1 cellular context compared by ENCODE assay signal in genomic region chr17:75980188-75981018, GRCh38.
TF ChIP-seq lines count a peak whose summit lies in the region.

No MANE protein-coding gene starts in this region.

TF ChIP-seq in SK-N-SH, 30 proteins besides CTCF, POLR2A, EP300 and RAD21:
- TF ChIP-seq, protein P1, sequence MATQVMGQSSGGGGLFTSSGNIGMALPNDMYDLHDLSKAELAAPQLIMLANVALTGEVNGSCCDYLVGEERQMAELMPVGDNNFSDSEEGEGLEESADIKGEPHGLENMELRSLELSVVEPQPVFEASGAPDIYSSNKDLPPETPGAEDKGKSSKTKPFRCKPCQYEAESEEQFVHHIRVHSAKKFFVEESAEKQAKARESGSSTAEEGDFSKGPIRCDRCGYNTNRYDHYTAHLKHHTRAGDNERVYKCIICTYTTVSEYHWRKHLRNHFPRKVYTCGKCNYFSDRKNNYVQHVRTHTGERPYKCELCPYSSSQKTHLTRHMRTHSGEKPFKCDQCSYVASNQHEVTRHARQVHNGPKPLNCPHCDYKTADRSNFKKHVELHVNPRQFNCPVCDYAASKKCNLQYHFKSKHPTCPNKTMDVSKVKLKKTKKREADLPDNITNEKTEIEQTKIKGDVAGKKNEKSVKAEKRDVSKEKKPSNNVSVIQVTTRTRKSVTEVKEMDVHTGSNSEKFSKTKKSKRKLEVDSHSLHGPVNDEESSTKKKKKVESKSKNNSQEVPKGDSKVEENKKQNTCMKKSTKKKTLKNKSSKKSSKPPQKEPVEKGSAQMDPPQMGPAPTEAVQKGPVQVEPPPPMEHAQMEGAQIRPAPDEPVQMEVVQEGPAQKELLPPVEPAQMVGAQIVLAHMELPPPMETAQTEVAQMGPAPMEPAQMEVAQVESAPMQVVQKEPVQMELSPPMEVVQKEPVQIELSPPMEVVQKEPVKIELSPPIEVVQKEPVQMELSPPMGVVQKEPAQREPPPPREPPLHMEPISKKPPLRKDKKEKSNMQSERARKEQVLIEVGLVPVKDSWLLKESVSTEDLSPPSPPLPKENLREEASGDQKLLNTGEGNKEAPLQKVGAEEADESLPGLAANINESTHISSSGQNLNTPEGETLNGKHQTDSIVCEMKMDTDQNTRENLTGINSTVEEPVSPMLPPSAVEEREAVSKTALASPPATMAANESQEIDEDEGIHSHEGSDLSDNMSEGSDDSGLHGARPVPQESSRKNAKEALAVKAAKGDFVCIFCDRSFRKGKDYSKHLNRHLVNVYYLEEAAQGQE (IDR thresholded peaks at IDR 0.05; ENCODE audit: low read depth, low read length): no peak
- no peak for TF ChIP-seq TAF1 (IDR thresholded peaks at IDR 0.05; ENCODE audit: borderline replicate concordance, low read depth, low read length)
- TF ChIP-seq USF2 (IDR thresholded peaks at IDR 0.05; ENCODE audit: borderline replicate concordance, low read depth, low read length): no peak
- no peak for TF ChIP-seq FOSL2 (IDR thresholded peaks at IDR 0.05; ENCODE audit: borderline replicate concordance, low read depth)
- TF ChIP-seq, protein P2, sequence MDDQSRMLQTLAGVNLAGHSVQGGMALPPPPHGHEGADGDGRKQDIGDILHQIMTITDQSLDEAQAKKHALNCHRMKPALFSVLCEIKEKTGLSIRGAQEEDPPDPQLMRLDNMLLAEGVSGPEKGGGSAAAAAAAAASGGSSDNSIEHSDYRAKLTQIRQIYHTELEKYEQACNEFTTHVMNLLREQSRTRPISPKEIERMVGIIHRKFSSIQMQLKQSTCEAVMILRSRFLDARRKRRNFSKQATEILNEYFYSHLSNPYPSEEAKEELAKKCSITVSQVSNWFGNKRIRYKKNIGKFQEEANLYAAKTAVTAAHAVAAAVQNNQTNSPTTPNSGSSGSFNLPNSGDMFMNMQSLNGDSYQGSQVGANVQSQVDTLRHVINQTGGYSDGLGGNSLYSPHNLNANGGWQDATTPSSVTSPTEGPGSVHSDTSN (IDR thresholded peaks at IDR 0.05): no peak
- TF ChIP-seq MEF2A (IDR thresholded peaks at IDR 0.05; ENCODE audit: borderline replicate concordance, low read depth): no peak
- no peak for TF ChIP-seq FOXJ3 (CRISPR knock-in tag; IDR thresholded peaks at IDR 0.05)
- TF ChIP-seq FOXM1 (IDR thresholded peaks at IDR 0.05; ENCODE audit: low read depth): no peak
- TF ChIP-seq SMC3 (IDR thresholded peaks at IDR 0.05; ENCODE audit: low read depth, low read length): no peak
- no peak for TF ChIP-seq RCOR1 (IDR thresholded peaks at IDR 0.05; ENCODE audit: low read length)
- no peak for TF ChIP-seq MAX (IDR thresholded peaks at IDR 0.05; ENCODE audit: low read depth)
